ENCODE assay signal across 16 cellular contexts in genomic region chr3:11607816-11608215, GRCh38. TPM values are rescaled to one million over a fixed set of nuclear protein-coding genes. Genes with fewer than 3 reads are reported as not detected.
DNase-seq lines count a peak whose midpoint lies in the region; ATAC-seq and TF ChIP-seq lines count a peak whose summit lies in the region.
"Had no signal": no experiment of that assay in that cellular context is flagged by ENCODE, and none has a peak within 500 bp of the region (broad histone marks: within the 10 kb centered on the region; RNA-seq: fewer than 3 reads in every experiment).

No MANE protein-coding gene starts in this region.

- dilution Hi-C loops in IMR-90 (cut with HindIII; ENCODE audit: low sequenced_read_pairs, unreplicated experiment), result no loop called here

- H3K18ac ChIP-seq in IMR-90 (ENCODE audit: low read depth, low read length), result peak overlapping the region; percentile 86; the same call in 1 of the 2 replicates

- peak overlapping the region; percentile 53 for H3K14ac ChIP-seq in IMR-90 (replicated peaks; ENCODE audit: low read depth, low read length)

- TF ChIP-seq RAD21 in IMR-90 (IDR thresholded peaks at IDR 0.05; ENCODE audit: low read length), result no peak

- peak overlapping the region; percentile 73 for H3K4me2 ChIP-seq in IMR-90 (ENCODE audit: low read depth, low read length)
- H3K4me2 ChIP-seq: PC-9 had no signal

- TF ChIP-seq CTCF in IMR-90 (conservative IDR thresholded peaks at IDR 0.05; ENCODE audit: low read depth, low read length), result no peak
- no peak for TF ChIP-seq CTCF in choroid plexus epithelial cell (conservative IDR thresholded peaks at IDR 0.05; ENCODE audit: low read depth, low read length)
- no peak for TF ChIP-seq CTCF in psoas muscle (IDR thresholded peaks at IDR 0.05)

- H3K4me1 Mint-ChIP-seq in activated T-helper 2 cell treated with anti-CD3 and anti-CD28 coated beads, Interferon-gamma antibody, Interleukin-2, Interleukin-4, amounts not matched to agents 10 μg/mL and 5 μg/mL and 100 μg/mL, durations not matched to agents 14 hours and 24 hours and 36 hours (ENCODE audit: low read depth), result peaks cover 54% of the 10 kb centered on the region

- TF ChIP-seq POLR2A in IMR-90 (IDR thresholded peaks at IDR 0.05; ENCODE audit: low read depth, low read length), result no peak

- peaks cover 6% of the 10 kb centered on the region for H3K36me3 ChIP-seq in IMR-90 (ENCODE audit: control insufficient read depth, insufficient read depth, low read length)
- H3K36me3 ChIP-seq in SJCRH30, result no peaks in the 10 kb centered on the region; the same call in 1 of the 2 replicates
- H3K36me3 ChIP-seq in psoas muscle (ENCODE audit: insufficient read depth in 1 of 2, low read depth in 1 of 2), result no peaks in the 10 kb centered on the region
- H3K36me3 ChIP-seq: ovary had no signal

- peak overlapping the region; percentile 65; the same call in 1 of the 2 replicates for H2AK5ac ChIP-seq in IMR-90 (ENCODE audit: low read depth, low read length)

- H2BK15ac ChIP-seq in IMR-90 (ENCODE audit: low read depth, low read length), result peak overlapping the region; percentile 43; the same call in 1 of the 3 replicates

- H2AFZ ChIP-seq in IMR-90 (replicated peaks; ENCODE audit: low read length, poor library complexity), result no peak overlapping the region
- H2AFZ ChIP-seq: PC-9 had no signal

- CTCF ChIA-PET in IMR-90 (lab: Yijun Ruan, JAX), result no interaction called here

- intact Hi-C loops in IMR-90 (cut with micrococcal nuclease) (no loop called here), psoas muscle (cut with DNase I) (no loop called here)
- intact Hi-C loops in activated T-helper 2 cell treated with anti-CD3 and anti-CD28 coated beads, Interferon-gamma antibody, Interleukin-2, Interleukin-4, amounts not matched to agents 10 μg/mL and 5 μg/mL and 100 μg/mL, durations not matched to agents 14 hours and 24 hours and 36 hours (cut with micrococcal nuclease), result loop anchor here (2.0 to 5.0 kb wide), 2 partner anchors 19 to 34 kb away; partner anchors contain the start of gene VGLL4

- no peaks in the 10 kb centered on the region for H3K27me3 Mint-ChIP-seq in activated T-helper 2 cell treated with anti-CD3 and anti-CD28 coated beads, Interferon-gamma antibody, Interleukin-2, Interleukin-4, amounts not matched to agents 10 μg/mL and 5 μg/mL and 100 μg/mL, durations not matched to agents 14 hours and 24 hours and 36 hours (ENCODE audit: low read depth)
- H3K27me3 Mint-ChIP-seq: IgD-negative memory B cell; stimulated activated naive CD8-positive, alpha-beta T cell treated with anti-CD3 and anti-CD28 coated beads, Interleukin-15, Interleukin-2, amounts not matched to agents 100 ng/mL and 50 ng/mL, for 24 hours had no signal

- H3K4me1 ChIP-seq in IMR-90 (ENCODE audit: control insufficient read depth, insufficient read depth, low read length) (peaks cover 45% of the 10 kb centered on the region), SJCRH30 (peaks cover 53% of the 10 kb centered on the region), psoas muscle (peaks cover 74% of the 10 kb centered on the region)

- H3K4me3 ChIP-seq in IMR-90 (ENCODE audit: insufficient read depth, low read depth, low read length) (no peak overlapping the region; the same call in 1 of the 2 replicates), SJCRH30 (no peak overlapping the region), choroid plexus epithelial cell (ENCODE audit: low read depth, low read length) (no peak overlapping the region), psoas muscle (no peak overlapping the region)
- H3K4me3 ChIP-seq: ovary, PC-9 had no signal

- H3K56ac ChIP-seq in IMR-90 (ENCODE audit: extremely low read depth, insufficient read depth, low read length), result peak overlapping the region; percentile 48

- no peak overlapping the region for H4K91ac ChIP-seq in IMR-90 (ENCODE audit: insufficient read depth, low read depth, low read length)

- H3K27ac ChIP-seq in IMR-90 (ENCODE audit: insufficient read depth, low read length) (peak overlapping the region; percentile 90; the same call in 1 of the 2 replicates), SJCRH30 (peak overlapping the region; percentile 96), psoas muscle (peak overlapping the region; percentile 62)
- H3K27ac ChIP-seq: PC-9, VCaP had no signal

- in situ Hi-C loops in IMR-90 (cut with MboI; ENCODE audit: low sequenced_read_pairs), result no loop called here

- H3K23ac ChIP-seq in IMR-90 (ENCODE audit: low read depth, low read length), result peak overlapping the region; percentile 63; the same call in 1 of the 2 replicates

- ATAC-seq in IMR-90 (ENCODE audit: low read depth) (no peak), psoas muscle (no peak), HG03457 (IDR thresholded peaks at IDR 0.05; ENCODE audit: unreplicated experiment) (no peak)

- POLR2A ChIA-PET in IMR-90 (lab: Charles Lee; ENCODE audit: unreplicated experiment), result interaction anchor here (0.6 kb wide), 1 partner anchor 976 kb away, joined by 3 read pairs; no protein-coding TSS in a partner anchor

- peak overlapping the region; percentile 95 for H2BK5ac ChIP-seq in IMR-90 (ENCODE audit: low read depth, low read length, poor library complexity, severe bottlenecking)

- BruUV-seq in IMR-90 (replicated peaks; lab: Mats Ljungman, UMichigan), result no TSS peak

- H3K9me1 ChIP-seq in IMR-90 (ENCODE audit: insufficient read depth, low read length), result peaks cover 28% of the 10 kb centered on the region

- no peak overlapping the region for H2AK9ac ChIP-seq in IMR-90 (replicated peaks; ENCODE audit: low read depth, low read length, poor library complexity)

- no peak overlapping the region for H3K27ac Mint-ChIP-seq in activated T-helper 2 cell treated with anti-CD3 and anti-CD28 coated beads, Interferon-gamma antibody, Interleukin-2, Interleukin-4, amounts not matched to agents 10 μg/mL and 5 μg/mL and 100 μg/mL, durations not matched to agents 14 hours and 24 hours and 36 hours

- DNase-seq in IMR-90, result peak; percentile 70
- DNase-seq in SJCRH30, result peak in 1 of 2 experiments; percentile 39
- peak; percentile 30 for DNase-seq in choroid plexus epithelial cell (ENCODE audit: low read depth)
- no peak for DNase-seq in psoas muscle
- DNase-seq in RPMI8226, result no peak
- DNase-seq in activated T-helper 2 cell treated with anti-CD3 and anti-CD28 coated beads, Interferon-gamma antibody, Interleukin-2, Interleukin-4, amounts not matched to agents 10 μg/mL and 5 μg/mL and 100 μg/mL, durations not matched to agents 14 hours and 24 hours and 36 hours (ENCODE audit: low spot score), result no peak
- DNase-seq in Ammon's horn (ENCODE audit: low spot score), result no peak
- DNase-seq: cerebellar nuclear complex; COR-L47; ovary; PC-9; stimulated activated CD4-positive, alpha-beta T cell treated with anti-CD3 and anti-CD28 coated beads, Interleukin-4, amount 100 ng/mL, for 24 hours had no signal

- peaks cover 41% of the 10 kb centered on the region for H4K20me1 ChIP-seq in IMR-90 (ENCODE audit: insufficient read depth, low read length)

- H4K8ac ChIP-seq in IMR-90 (ENCODE audit: low read depth in 2 of 2, low read length in 2 of 2), result peak overlapping the region in 1 of 2 experiments; percentile 29; a peak in 2 of 4 replicates

- H3K4ac ChIP-seq in IMR-90 (ENCODE audit: low read depth, low read length), result peak overlapping the region; percentile 53

- H3K27me3 ChIP-seq in IMR-90 (ENCODE audit: control insufficient read depth, insufficient read depth, low read length), result no peaks in the 10 kb centered on the region
- H3K27me3 ChIP-seq in SJCRH30, result no peaks in the 10 kb centered on the region
- no peaks in the 10 kb centered on the region for H3K27me3 ChIP-seq in psoas muscle (ENCODE audit: insufficient read depth in 3 of 3, low read length in 2 of 3)
- H3K27me3 ChIP-seq: ovary had no signal

- H3K9ac ChIP-seq in IMR-90 (ENCODE audit: low read depth, low read length), result peak overlapping the region; percentile 75; the same call in 1 of the 2 replicates

- peak overlapping the region; percentile 23; the same call in 1 of the 2 replicates for H2BK20ac ChIP-seq in IMR-90 (ENCODE audit: low read depth, low read length)

- H3K36me3 Mint-ChIP-seq in activated T-helper 2 cell treated with anti-CD3 and anti-CD28 coated beads, Interferon-gamma antibody, Interleukin-2, Interleukin-4, amounts not matched to agents 10 μg/mL and 5 μg/mL and 100 μg/mL, durations not matched to agents 14 hours and 24 hours and 36 hours (ENCODE audit: low read depth), result peaks cover 48% of the 10 kb centered on the region

- no CpG with 5 or more reads among the region's 3 CpGs for WGBS in IMR-90 (ENCODE audit: extremely low coverage in 2 of 2, insufficient read length in 1 of 2), 2 experiments
- WGBS in psoas muscle, 3 donors, result 47 to 60% (median 55%) methylated on average over 3 of the region's 3 CpGs

- H3K4me3 Mint-ChIP-seq in activated T-helper 2 cell treated with anti-CD3 and anti-CD28 coated beads, Interferon-gamma antibody, Interleukin-2, Interleukin-4, amounts not matched to agents 10 μg/mL and 5 μg/mL and 100 μg/mL, durations not matched to agents 14 hours and 24 hours and 36 hours (ENCODE audit: low read depth), result no peak overlapping the region
- H3K4me3 Mint-ChIP-seq: IgD-negative memory B cell; stimulated activated naive CD8-positive, alpha-beta T cell treated with anti-CD3 and anti-CD28 coated beads, Interleukin-15, Interleukin-2, amounts not matched to agents 100 ng/mL and 50 ng/mL, for 24 hours had no signal

- H2BK120ac ChIP-seq in IMR-90 (ENCODE audit: low read depth, low read length), result peak overlapping the region; percentile 52

- H3K9me3 ChIP-seq in IMR-90 (ENCODE audit: control insufficient read depth, insufficient read depth, low read length) (no peaks in the 10 kb centered on the region), SJCRH30 (replicated peaks) (no peaks in the 10 kb centered on the region), psoas muscle (no peaks in the 10 kb centered on the region)
- H3K9me3 ChIP-seq: ovary had no signal

- H4K5ac ChIP-seq in IMR-90 (ENCODE audit: low read depth, low read length), result peak overlapping the region; percentile 74; the same call in 1 of the 2 replicates

- H3K79me1 ChIP-seq in IMR-90 (ENCODE audit: low read depth in 1 of 2, low read length in 2 of 2), result peaks cover 16 to 76% of the 10 kb centered on the region in 2 experiments

- no peaks in the 10 kb centered on the region for H3K9me3 Mint-ChIP-seq in activated T-helper 2 cell treated with anti-CD3 and anti-CD28 coated beads, Interferon-gamma antibody, Interleukin-2, Interleukin-4, amounts not matched to agents 10 μg/mL and 5 μg/mL and 100 μg/mL, durations not matched to agents 14 hours and 24 hours and 36 hours
- H3K9me3 Mint-ChIP-seq: IgD-negative memory B cell; stimulated activated naive CD8-positive, alpha-beta T cell treated with anti-CD3 and anti-CD28 coated beads, Interleukin-15, Interleukin-2, amounts not matched to agents 100 ng/mL and 50 ng/mL, for 24 hours had no signal

RNA-seq across cellular contexts. Expression of gene VGLL4, which starts 35.9 kb away (rescaled TPM):
- total RNA-seq in IMR-90 (2012; rRNA removed) (26.2 and 34.2 TPM in 2 replicates), psoas muscle (10 to 100 TPM; 11.2 to 14.8 (median 12.7) TPM)
- polyA plus RNA-seq in IMR-90 (2012; rRNA removed) (35.4 and 45.8 TPM in 2 replicates), psoas muscle (10 to 100 TPM in 1 of 3 donors, 1 to 10 TPM in 2; 8.0 to 14.5 (median 8.3) TPM)
- polyA plus RNA-seq in IMR-90 (2012; cell fraction: cytosol; rRNA removed), result 36.0 and 50.5 TPM in 2 replicates
- 72.1 and 93.1 TPM in 2 replicates for polyA plus RNA-seq in IMR-90 (2012; cell fraction: nucleus; rRNA removed; ENCODE audit: low replicate concordance)
- total RNA-seq in SJCRH30 (2014; rRNA removed; shearing (Covaris generic)), result 49.3 and 52.7 TPM in 2 replicates
- 66.6 and 69.8 TPM in 2 replicates for total RNA-seq in activated T-helper 2 cell treated with anti-CD3 and anti-CD28 coated beads, Interferon-gamma antibody, Interleukin-2, Interleukin-4, amounts not matched to agents 10 μg/mL and 5 μg/mL and 100 μg/mL, durations not matched to agents 14 hours and 24 hours and 36 hours

Comparison
In these comparisons a context has a peak if more than half of its experiments do, and no peak if none do; other contexts are left out.
1. DNase-seq: peak in IMR-90 (single experiment) and choroid plexus epithelial cell (single experiment); none in psoas muscle (0 of 2), RPMI8226 (single experiment), activated T-helper 2 cell treated with anti-CD3 and anti-CD28 coated beads, Interferon-gamma antibody, Interleukin-2, Interleukin-4, amounts not matched to agents 10 μg/mL and 5 μg/mL and 100 μg/mL, durations not matched to agents 14 hours and 24 hours and 36 hours (single experiment) and Ammon's horn (single experiment).
2. Peak in every context shown above with its lines, with median percentiles within 50 percentile points of each other: H3K27ac ChIP-seq.